In the genomic region with DNA sequence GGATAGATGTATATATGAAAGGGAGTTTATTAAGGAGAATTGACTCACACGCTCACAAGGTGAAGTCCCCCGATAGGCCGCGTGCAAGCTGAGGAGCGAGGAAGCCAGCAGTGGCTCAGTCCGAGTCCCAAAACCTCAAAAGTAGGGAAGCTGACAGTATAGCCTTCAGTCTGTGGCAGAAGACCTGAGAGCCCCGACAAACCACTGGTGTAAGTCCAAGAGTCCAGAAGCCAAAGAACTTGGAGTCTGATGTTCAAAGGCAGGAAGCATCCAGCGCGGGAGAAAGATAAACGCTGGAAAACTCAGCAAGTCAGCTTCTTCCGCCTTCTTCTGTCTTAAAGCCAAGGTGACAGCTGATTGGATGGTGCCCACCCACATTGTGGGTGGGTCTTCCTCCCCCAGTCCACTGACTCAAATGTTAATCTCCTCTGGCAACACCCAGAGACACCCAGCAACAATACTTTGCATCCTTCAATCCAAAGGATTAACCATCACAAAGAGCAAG, we compare ENCODE assay signal across 12 cellular contexts.
DNase-seq lines count a peak whose midpoint lies in the region; ATAC-seq and TF ChIP-seq lines count a peak whose summit lies in the region.
"Had no signal": no experiment of that assay in that cellular context is flagged by ENCODE, and none has a peak within 500 bp of the region (broad histone marks: within the 10 kb centered on the region; RNA-seq: fewer than 3 reads in every experiment).

No MANE protein-coding gene starts in this region.

- H3K27ac Mint-ChIP-seq in CD8-positive, alpha-beta memory T cell: no peak overlapping the region
- no peak overlapping the region for H3K27ac Mint-ChIP-seq in mesothelial cell of epicardium

- intact Hi-C loops in prostate gland (cut with DNase I): no loop called here

- no peak for ATAC-seq in GM18873 (IDR thresholded peaks at IDR 0.05; ENCODE audit: low FRiP score, unreplicated experiment)
- no peak for ATAC-seq in HG03108 (IDR thresholded peaks at IDR 0.05; ENCODE audit: unreplicated experiment)
- ATAC-seq: left colon had no signal

- H3K27ac ChIP-seq in CD8-positive, alpha-beta memory T cell (ENCODE audit: low read depth, low read length): no peak overlapping the region
- H3K27ac ChIP-seq in HEK293 (ENCODE audit: extremely low read depth, low read depth, low read length): no peak overlapping the region
- no peak overlapping the region for H3K27ac ChIP-seq in prostate gland
- H3K27ac ChIP-seq: dorsolateral prefrontal cortex had no signal

- H3K36me3 Mint-ChIP-seq in CD8-positive, alpha-beta memory T cell: peaks cover 0 to 3% (median 0%) of the 10 kb centered on the region in 3 donors
- H3K36me3 Mint-ChIP-seq in mesothelial cell of epicardium: peaks cover 4% of the 10 kb centered on the region

- no peaks in the 10 kb centered on the region for H3K27me3 ChIP-seq in CD8-positive, alpha-beta memory T cell (ENCODE audit: insufficient read depth, low read length, poor library complexity, severe bottlenecking)
- no peaks in the 10 kb centered on the region for H3K27me3 ChIP-seq in prostate gland (replicated peaks; ENCODE audit: insufficient read depth)

- no peak overlapping the region for H3K4me3 ChIP-seq in CD8-positive, alpha-beta memory T cell (ENCODE audit: low read length)
- H3K4me3 ChIP-seq in HEK293 (ENCODE audit: low read depth, low read length) (no peak overlapping the region), prostate gland (no peak overlapping the region)

- 73% methylated on average over 11 of the region's 11 CpGs for WGBS in prostate gland

- no peaks in the 10 kb centered on the region for H3K4me1 Mint-ChIP-seq in CD8-positive, alpha-beta memory T cell
- peaks cover 3% of the 10 kb centered on the region for H3K4me1 Mint-ChIP-seq in mesothelial cell of epicardium

- peaks cover 4% of the 10 kb centered on the region for H3K9me3 ChIP-seq in CD8-positive, alpha-beta memory T cell (ENCODE audit: low read length)
- no peaks in the 10 kb centered on the region for H3K9me3 ChIP-seq in HEK293 (ENCODE audit: control insufficient read depth, insufficient read depth, low read depth, low read length)
- H3K9me3 ChIP-seq in prostate gland: no peaks in the 10 kb centered on the region

- no peaks in the 10 kb centered on the region for H3K36me3 ChIP-seq in CD8-positive, alpha-beta memory T cell (ENCODE audit: insufficient read depth, low read length)
- no peaks in the 10 kb centered on the region for H3K36me3 ChIP-seq in HEK293 (ENCODE audit: control insufficient read depth in 2 of 2, insufficient read depth in 1 of 2, low read length in 2 of 2)
- no peaks in the 10 kb centered on the region for H3K36me3 ChIP-seq in prostate gland

- peak overlapping the region in 6 of 7 donors; percentile 29 to 82 (median 58) for H3K4me3 Mint-ChIP-seq in CD8-positive, alpha-beta memory T cell
- H3K4me3 Mint-ChIP-seq in mesothelial cell of epicardium: peak overlapping the region; percentile 64

- peaks cover 0 to 2% of the 10 kb centered on the region in 2 donors for H3K27me3 Mint-ChIP-seq in CD8-positive, alpha-beta memory T cell
- H3K27me3 Mint-ChIP-seq in mesothelial cell of epicardium (ENCODE audit: low read depth): no peaks in the 10 kb centered on the region

- TF ChIP-seq CTCF in HEK293 (tag by site-specific recombination; IDR thresholded peaks at IDR 0.05) (no peak), mesothelial cell of epicardium (IDR thresholded peaks at IDR 0.05; ENCODE audit: unreplicated experiment) (no peak), prostate gland (IDR thresholded peaks at IDR 0.05) (no peak)

- H3K9me3 Mint-ChIP-seq in CD8-positive, alpha-beta memory T cell: peaks cover 0 to 11% (median 3%) of the 10 kb centered on the region in 5 donors
- peaks cover 29% of the 10 kb centered on the region for H3K9me3 Mint-ChIP-seq in mesothelial cell of epicardium

- H3K4me1 ChIP-seq in CD8-positive, alpha-beta memory T cell (ENCODE audit: insufficient read depth, low read length): no peaks in the 10 kb centered on the region
- no peaks in the 10 kb centered on the region for H3K4me1 ChIP-seq in HEK293 (ENCODE audit: control insufficient read depth, insufficient read depth, low read length)
- no peaks in the 10 kb centered on the region for H3K4me1 ChIP-seq in prostate gland (replicated peaks)

- POLR2A ChIA-PET in CD8-positive, alpha-beta memory T cell (lab: Charles Lee): no interaction called here
- POLR2A ChIA-PET in HEK293 (lab: Yijun Ruan, JAX): no interaction called here

- DNase-seq in CD8-positive, alpha-beta memory T cell: peak in 2 of 5 donors; percentile 0 to 17
- DNase-seq in astrocyte of the hippocampus (ENCODE audit: low read depth, low spot score) (peak; percentile 44), mesothelial cell of epicardium (ENCODE audit: low spot score in 2 of 2, unreplicated experiment in 2 of 2) (no peak), NCI-H774 (lab: John Stamatoyannopoulos, UW) (no peak), prostate gland (ENCODE audit: low spot score) (no peak)
- DNase-seq: activated CD8-positive, alpha-beta memory T cell treated with anti-CD3 and anti-CD28 coated beads for 24 hours; COR-L47; dorsolateral prefrontal cortex; left colon had no signal

- no peak for TF ChIP-seq POLR2A in prostate gland (IDR thresholded peaks at IDR 0.05)

- CTCF ChIA-PET in CD8-positive, alpha-beta memory T cell (lab: Charles Lee): no interaction called here
- CTCF ChIA-PET in HEK293 (lab: Yijun Ruan, JAX): interaction anchor here (0.6 kb wide), 1 partner anchor 18 kb away, joined by 3 read pairs; no protein-coding TSS in a partner anchor

TF ChIP-seq in HEK293, 187 proteins besides CTCF, POLR2A, EP300 and RAD21:
- TF ChIP-seq ZNF555 (tag by site-specific recombination; conservative IDR thresholded peaks at IDR 0.05) (no peak), SP2 (tag by site-specific recombination; IDR thresholded peaks at IDR 0.05) (peak; percentile 35; the same call in 1 of the 2 replicates), ZNF341 (tag by site-specific recombination; IDR thresholded peaks at IDR 0.05; ENCODE audit: low read depth) (no peak), ZNF629 (tag by site-specific recombination; IDR thresholded peaks at IDR 0.05) (no peak), ZIC2 (tag by site-specific recombination; IDR thresholded peaks at IDR 0.05) (no peak)
